ENCODE assay signal across 13 cellular contexts in the genomic region with DNA sequence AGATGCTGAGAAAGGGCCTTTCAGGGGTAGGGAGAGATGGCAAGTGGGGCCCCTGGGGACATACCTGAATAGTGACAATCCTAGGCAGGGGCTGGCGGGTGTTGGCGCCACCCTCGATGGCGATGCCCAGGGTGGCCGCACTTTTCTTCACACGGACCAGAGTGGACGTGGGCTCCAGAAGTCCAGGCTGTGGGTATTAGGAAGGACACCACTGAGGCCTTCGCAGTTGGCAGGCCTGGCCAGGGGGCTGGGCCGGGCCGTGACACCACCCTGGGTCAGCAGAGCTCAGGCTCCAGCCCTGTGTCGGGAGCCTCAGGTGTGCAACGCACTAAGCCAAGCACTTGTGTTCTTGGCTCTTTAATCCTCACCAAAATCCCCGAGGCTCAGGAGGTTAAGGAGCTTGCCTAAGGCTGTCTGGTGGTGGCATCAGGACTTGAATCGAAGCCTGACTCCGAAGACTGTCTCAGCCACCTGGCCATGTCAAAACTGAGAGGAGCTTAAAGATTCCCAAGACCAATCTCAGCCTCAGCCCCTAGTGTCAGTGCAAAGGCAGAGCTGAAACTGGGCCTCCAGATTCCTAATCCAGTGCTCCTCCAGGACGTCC. TPM values are rescaled to one million over a fixed set of nuclear protein-coding genes. Genes with fewer than 3 reads are reported as not detected.
DNase-seq lines count a peak whose midpoint lies in the region; ATAC-seq and TF ChIP-seq lines count a peak whose summit lies in the region.
"Had no signal": no experiment of that assay in that cellular context is flagged by ENCODE, and none has a peak within 500 bp of the region (broad histone marks: within the 10 kb centered on the region; RNA-seq: fewer than 3 reads in every experiment).

No MANE protein-coding gene starts in this region.

- no peak for ATAC-seq in IMR-90 (ENCODE audit: low read depth)
- no peak for ATAC-seq in stimulated activated memory B cell treated with anti-CD40 and anti-IgM and Interleukin-4, amounts not matched to agents 10 μg/mL and 1 μg/mL and 100 μg/mL, for 72 hours
- ATAC-seq: CD8-positive, alpha-beta T cell had no signal

- H3K9ac ChIP-seq in IMR-90 (ENCODE audit: low read depth, low read length) (no peak overlapping the region), colonic mucosa (ENCODE audit: low read depth in 2 of 2, low read length in 2 of 2) (no peak overlapping the region)

- POLR2A ChIA-PET in IMR-90 (lab: Charles Lee; ENCODE audit: unreplicated experiment): interaction anchor here (0.9 kb wide), 1 partner anchor 15 kb away, joined by 3 read pairs; no protein-coding TSS in a partner anchor

- peaks cover 7% of the 10 kb centered on the region for H3K4me1 Mint-ChIP-seq in dendritic cell treated with granulocyte-macrophage colony-stimulating factor and Interleukin-4, amounts not matched to agents 40 ng/mL and 50 ng/mL, for 4 days (ENCODE audit: low read depth)
- peaks cover 15% of the 10 kb centered on the region for H3K4me1 Mint-ChIP-seq in stimulated activated memory B cell treated with anti-CD40 and anti-IgM and Interleukin-4, amounts not matched to agents 10 μg/mL and 1 μg/mL and 100 μg/mL, for 72 hours
- H3K4me1 Mint-ChIP-seq in activated T-helper 1 cell treated with anti-CD3 and anti-CD28 coated beads, Interleukin-12 subunit alpha, Interleukin-12 subunit beta, Interleukin-2, Interleukin-4 antibody, amounts not matched to agents 30 ng/mL and 10 ng/mL and 1 ng/mL, durations not matched to agents 14 hours and 24 hours and 36 hours (ENCODE audit: low read depth): peaks cover 6% of the 10 kb centered on the region

- H2BK20ac ChIP-seq in IMR-90 (ENCODE audit: low read depth, low read length): no peak overlapping the region

- intact Hi-C loops in IMR-90 (cut with micrococcal nuclease): loop anchor here (10.0 kb wide), 1 partner anchor 502 kb away; no protein-coding TSS in a partner anchor
- intact Hi-C loops in dendritic cell treated with granulocyte-macrophage colony-stimulating factor and Interleukin-4, amounts not matched to agents 40 ng/mL and 50 ng/mL, for 4 days (cut with micrococcal nuclease): loop anchor here (10.0 kb wide), 1 partner anchor 612 kb away; no protein-coding TSS in a partner anchor
- intact Hi-C loops in colonic mucosa (cut with DNase I): loop anchor here (10.0 kb wide), 2 partner anchors 82 to 192 kb away; no protein-coding TSS in a partner anchor
- intact Hi-C loops in activated T-helper 1 cell treated with anti-CD3 and anti-CD28 coated beads, Interleukin-12 subunit alpha, Interleukin-12 subunit beta, Interleukin-2, Interleukin-4 antibody, amounts not matched to agents 30 ng/mL and 10 ng/mL and 1 ng/mL, durations not matched to agents 14 hours and 24 hours and 36 hours (cut with micrococcal nuclease): no loop called here

- no peak overlapping the region for H2BK15ac ChIP-seq in IMR-90 (ENCODE audit: low read depth, low read length)

- no peak overlapping the region for H2AFZ ChIP-seq in IMR-90 (replicated peaks; ENCODE audit: low read length, poor library complexity)

- H3K23ac ChIP-seq in IMR-90 (ENCODE audit: low read depth, low read length): no peak overlapping the region

- H3K9me3 Mint-ChIP-seq in dendritic cell treated with granulocyte-macrophage colony-stimulating factor and Interleukin-4, amounts not matched to agents 40 ng/mL and 50 ng/mL, for 4 days: no peaks in the 10 kb centered on the region
- H3K9me3 Mint-ChIP-seq in stimulated activated memory B cell treated with anti-CD40 and anti-IgM and Interleukin-4, amounts not matched to agents 10 μg/mL and 1 μg/mL and 100 μg/mL, for 72 hours: no peaks in the 10 kb centered on the region
- no peaks in the 10 kb centered on the region for H3K9me3 Mint-ChIP-seq in activated T-helper 1 cell treated with anti-CD3 and anti-CD28 coated beads, Interleukin-12 subunit alpha, Interleukin-12 subunit beta, Interleukin-2, Interleukin-4 antibody, amounts not matched to agents 30 ng/mL and 10 ng/mL and 1 ng/mL, durations not matched to agents 14 hours and 24 hours and 36 hours
- H3K9me3 Mint-ChIP-seq: CD8-positive, alpha-beta T cell had no signal

- TF ChIP-seq RAD21 in IMR-90 (IDR thresholded peaks at IDR 0.05; ENCODE audit: low read length): no peak

- H3K4me3 ChIP-seq in IMR-90 (ENCODE audit: insufficient read depth, low read depth, low read length) (no peak overlapping the region), coronary artery (no peak overlapping the region), colonic mucosa (no peak overlapping the region)
- H3K4me3 ChIP-seq: BLaER1 treated with 17β-estradiol and CSF1 and Interleukin-3, amounts not matched to agents 10 nM and 100 nM; HAP-1 had no signal

- 88% methylated on average over 9 of the region's 16 CpGs; no CpG with 5 or more reads in 1 of the 2 experiments for whole genome bisulfite sequencing in IMR-90 (ENCODE audit: extremely low coverage in 2 of 2, insufficient read length in 1 of 2), 2 experiments

- H3K4ac ChIP-seq in IMR-90 (ENCODE audit: low read depth, low read length): peak overlapping the region; percentile 24

- no peak for TF ChIP-seq POLR2A in IMR-90 (IDR thresholded peaks at IDR 0.05; ENCODE audit: low read depth, low read length)

- H3K36me3 Mint-ChIP-seq in dendritic cell treated with granulocyte-macrophage colony-stimulating factor and Interleukin-4, amounts not matched to agents 40 ng/mL and 50 ng/mL, for 4 days (ENCODE audit: low read depth): peaks cover 2% of the 10 kb centered on the region
- H3K36me3 Mint-ChIP-seq in stimulated activated memory B cell treated with anti-CD40 and anti-IgM and Interleukin-4, amounts not matched to agents 10 μg/mL and 1 μg/mL and 100 μg/mL, for 72 hours: peaks cover 6% of the 10 kb centered on the region
- no peaks in the 10 kb centered on the region for H3K36me3 Mint-ChIP-seq in activated T-helper 1 cell treated with anti-CD3 and anti-CD28 coated beads, Interleukin-12 subunit alpha, Interleukin-12 subunit beta, Interleukin-2, Interleukin-4 antibody, amounts not matched to agents 30 ng/mL and 10 ng/mL and 1 ng/mL, durations not matched to agents 14 hours and 24 hours and 36 hours (ENCODE audit: low read depth)
- H3K36me3 Mint-ChIP-seq: CD8-positive, alpha-beta T cell had no signal

- no peaks in the 10 kb centered on the region for H3K79me1 ChIP-seq in IMR-90 (ENCODE audit: low read depth in 1 of 2, low read length in 2 of 2)

- TF ChIP-seq CTCF in IMR-90 (conservative IDR thresholded peaks at IDR 0.05; ENCODE audit: low read depth, low read length): no peak
- no peak for TF ChIP-seq CTCF in coronary artery (IDR thresholded peaks at IDR 0.05)
- no peak for TF ChIP-seq CTCF in colonic mucosa (IDR thresholded peaks at IDR 0.05)

- no peaks in the 10 kb centered on the region for H3K9me1 ChIP-seq in IMR-90 (ENCODE audit: insufficient read depth, low read length)

- H2BK120ac ChIP-seq in IMR-90 (ENCODE audit: low read depth, low read length): no peak overlapping the region

- no peak overlapping the region for H3K27ac ChIP-seq in IMR-90 (ENCODE audit: insufficient read depth, low read length)
- no peak overlapping the region for H3K27ac ChIP-seq in coronary artery
- H3K27ac ChIP-seq in colonic mucosa: no peak overlapping the region

- no peak overlapping the region for H2AK9ac ChIP-seq in IMR-90 (replicated peaks; ENCODE audit: low read depth, low read length, poor library complexity)

- in situ Hi-C loops in IMR-90 (cut with MboI; ENCODE audit: low sequenced_read_pairs): loop anchor here (10.0 kb wide), 2 partner anchors 332 to 502 kb away; no protein-coding TSS in a partner anchor

- H3K9me3 ChIP-seq in IMR-90 (ENCODE audit: control insufficient read depth, insufficient read depth, low read length): no peaks in the 10 kb centered on the region
- H3K9me3 ChIP-seq in colonic mucosa: no peaks in the 10 kb centered on the region
- H3K9me3 ChIP-seq: BLaER1 treated with 17β-estradiol and CSF1 and Interleukin-3, amounts not matched to agents 10 nM and 100 nM; HAP-1 had no signal

- no peak overlapping the region for H2BK5ac ChIP-seq in IMR-90 (ENCODE audit: low read depth, low read length, poor library complexity, severe bottlenecking)

- peak overlapping the region; percentile 22 for H3K27ac Mint-ChIP-seq in dendritic cell treated with granulocyte-macrophage colony-stimulating factor and Interleukin-4, amounts not matched to agents 40 ng/mL and 50 ng/mL, for 4 days
- H3K27ac Mint-ChIP-seq in stimulated activated memory B cell treated with anti-CD40 and anti-IgM and Interleukin-4, amounts not matched to agents 10 μg/mL and 1 μg/mL and 100 μg/mL, for 72 hours: peak overlapping the region; percentile 7
- no peak overlapping the region for H3K27ac Mint-ChIP-seq in activated T-helper 1 cell treated with anti-CD3 and anti-CD28 coated beads, Interleukin-12 subunit alpha, Interleukin-12 subunit beta, Interleukin-2, Interleukin-4 antibody, amounts not matched to agents 30 ng/mL and 10 ng/mL and 1 ng/mL, durations not matched to agents 14 hours and 24 hours and 36 hours
- H3K27ac Mint-ChIP-seq: CD8-positive, alpha-beta T cell had no signal

- H3K27me3 Mint-ChIP-seq in dendritic cell treated with granulocyte-macrophage colony-stimulating factor and Interleukin-4, amounts not matched to agents 40 ng/mL and 50 ng/mL, for 4 days: no peaks in the 10 kb centered on the region
- H3K27me3 Mint-ChIP-seq in stimulated activated memory B cell treated with anti-CD40 and anti-IgM and Interleukin-4, amounts not matched to agents 10 μg/mL and 1 μg/mL and 100 μg/mL, for 72 hours: no peaks in the 10 kb centered on the region
- peaks cover 3% of the 10 kb centered on the region for H3K27me3 Mint-ChIP-seq in activated T-helper 1 cell treated with anti-CD3 and anti-CD28 coated beads, Interleukin-12 subunit alpha, Interleukin-12 subunit beta, Interleukin-2, Interleukin-4 antibody, amounts not matched to agents 30 ng/mL and 10 ng/mL and 1 ng/mL, durations not matched to agents 14 hours and 24 hours and 36 hours (ENCODE audit: insufficient read depth)
- H3K27me3 Mint-ChIP-seq: B cell had no signal

- 0 out of 2 replicates have a peak, but pooled peaks cover 3% of the 10 kb centered on the region for H3K27me3 ChIP-seq in IMR-90 (ENCODE audit: control insufficient read depth, insufficient read depth, low read length)
- no peaks in the 10 kb centered on the region for H3K27me3 ChIP-seq in colonic mucosa
- H3K27me3 ChIP-seq: BLaER1 treated with 17β-estradiol and CSF1 and Interleukin-3, amounts not matched to agents 10 nM and 100 nM had no signal

- H2AK5ac ChIP-seq in IMR-90 (ENCODE audit: low read depth, low read length): no peak overlapping the region

- no peaks in the 10 kb centered on the region for H3K4me1 ChIP-seq in IMR-90 (ENCODE audit: control insufficient read depth, insufficient read depth, low read length)
- no peaks in the 10 kb centered on the region for H3K4me1 ChIP-seq in colonic mucosa

- H3K36me3 ChIP-seq in IMR-90 (ENCODE audit: control insufficient read depth, insufficient read depth, low read length): no peaks in the 10 kb centered on the region
- no peaks in the 10 kb centered on the region for H3K36me3 ChIP-seq in colonic mucosa
- H3K36me3 ChIP-seq: BLaER1 treated with 17β-estradiol and CSF1 and Interleukin-3, amounts not matched to agents 10 nM and 100 nM; HAP-1 had no signal

- H3K18ac ChIP-seq in IMR-90 (ENCODE audit: low read depth, low read length): no peak overlapping the region

- no peak overlapping the region for H4K5ac ChIP-seq in IMR-90 (ENCODE audit: low read depth, low read length)

- dilution Hi-C loops in IMR-90 (cut with HindIII; ENCODE audit: low sequenced_read_pairs, unreplicated experiment): no loop called here

- no peak overlapping the region for H4K8ac ChIP-seq in IMR-90 (ENCODE audit: low read depth in 2 of 2, low read length in 2 of 2)

- H3K14ac ChIP-seq in IMR-90 (replicated peaks; ENCODE audit: low read depth, low read length): no peak overlapping the region

- H3K4me2 ChIP-seq in IMR-90 (ENCODE audit: low read depth, low read length): no peak overlapping the region

- no peak overlapping the region for H3K56ac ChIP-seq in IMR-90 (ENCODE audit: extremely low read depth, insufficient read depth, low read length)

- no peak overlapping the region for H4K91ac ChIP-seq in IMR-90 (ENCODE audit: insufficient read depth, low read depth, low read length)

- no peak for DNase-seq in IMR-90
- DNase-seq in NCI-H82 treated with DMSO at 0.1 percent for 48 hours (lab: John Stamatoyannopoulos, UW; ENCODE audit: unreplicated experiment): peak; percentile 42
- DNase-seq in coronary artery (ENCODE audit: low spot score): no peak
- DNase-seq in colonic mucosa: no peak
- DNase-seq in activated T-helper 1 cell treated with anti-CD3 and anti-CD28 coated beads, Interleukin-12 subunit alpha, Interleukin-12 subunit beta, Interleukin-2, Interleukin-4 antibody, amounts not matched to agents 30 ng/mL and 10 ng/mL and 1 ng/mL, durations not matched to agents 14 hours and 24 hours and 36 hours (ENCODE audit: low spot score): no peak
- DNase-seq: CD8-positive, alpha-beta T cell; DMS79 treated with DMSO at 0.1 percent for 48 hours; GF-D8 had no signal

- BruUV-seq in IMR-90 (replicated peaks; lab: Mats Ljungman, UMichigan): no TSS peak

- no peaks in the 10 kb centered on the region for H4K20me1 ChIP-seq in IMR-90 (ENCODE audit: insufficient read depth, low read length)
- H4K20me1 ChIP-seq: BLaER1 treated with 17β-estradiol and CSF1 and Interleukin-3, amounts not matched to agents 10 nM and 100 nM had no signal

- CTCF ChIA-PET in IMR-90 (lab: Yijun Ruan, JAX): interaction anchor here (1.2 kb wide), 1 partner anchor 250 kb away, joined by 5 read pairs; no protein-coding TSS in a partner anchor

- H3K4me3 Mint-ChIP-seq in dendritic cell treated with granulocyte-macrophage colony-stimulating factor and Interleukin-4, amounts not matched to agents 40 ng/mL and 50 ng/mL, for 4 days: no peak overlapping the region
- no peak overlapping the region for H3K4me3 Mint-ChIP-seq in stimulated activated memory B cell treated with anti-CD40 and anti-IgM and Interleukin-4, amounts not matched to agents 10 μg/mL and 1 μg/mL and 100 μg/mL, for 72 hours
- H3K4me3 Mint-ChIP-seq in activated T-helper 1 cell treated with anti-CD3 and anti-CD28 coated beads, Interleukin-12 subunit alpha, Interleukin-12 subunit beta, Interleukin-2, Interleukin-4 antibody, amounts not matched to agents 30 ng/mL and 10 ng/mL and 1 ng/mL, durations not matched to agents 14 hours and 24 hours and 36 hours: no peak overlapping the region
- H3K4me3 Mint-ChIP-seq: B cell; CD8-positive, alpha-beta T cell had no signal

RNA-seq across cellular contexts. Expression of a gene that starts 15.5 kb away (rescaled TPM):
- 2.7 and 2.8 TPM in 2 replicates for total RNA-seq in IMR-90 (2012; rRNA removed)
- 7.2 and 7.3 TPM in 2 replicates for polyA plus RNA-seq in IMR-90 (2012; rRNA removed)
- polyA plus RNA-seq in IMR-90 (2012; cell fraction: cytosol; rRNA removed): 1.3 and 5.9 TPM in 2 replicates
- 23.5 and 29.0 TPM in 2 replicates for polyA plus RNA-seq in IMR-90 (2012; cell fraction: nucleus; rRNA removed; ENCODE audit: low replicate concordance)
- 10 to 100 TPM; 26.9 to 44.9 TPM for total RNA-seq in colonic mucosa
- 178 and 182 TPM in 2 replicates for total RNA-seq in activated T-helper 1 cell treated with anti-CD3 and anti-CD28 coated beads, Interleukin-12 subunit alpha, Interleukin-12 subunit beta, Interleukin-2, Interleukin-4 antibody, amounts not matched to agents 30 ng/mL and 10 ng/mL and 1 ng/mL, durations not matched to agents 14 hours and 24 hours and 36 hours
